13 cellular contexts compared by ENCODE assay signal in genomic region chr7:19928247-19928646, GRCh38.
DNase-seq lines count a peak whose midpoint lies in the region; ATAC-seq, FAIRE-seq and TF ChIP-seq lines count a peak whose summit lies in the region.
"Had no signal": no experiment of that assay in that cellular context is flagged by ENCODE, and none has a peak within 500 bp of the region (broad histone marks: within the 10 kb centered on the region; RNA-seq: fewer than 3 reads in every experiment).

No MANE protein-coding gene starts in this region.

- DNase-seq in endothelial cell of umbilical vein (ENCODE audit: low read depth, low spot score) (no peak), DMS153 (lab: John Stamatoyannopoulos, UW) (no peak), omental fat pad (ENCODE audit: low spot score) (no peak), foreskin keratinocyte (no peak), CD14-positive monocyte (ENCODE audit: low spot score) (no peak)
- DNase-seq: DMS79, foreskin fibroblast, T1000 had no signal

- no peaks in the 10 kb centered on the region for H3K36me3 ChIP-seq in endothelial cell of umbilical vein (ENCODE audit: control insufficient read depth in 2 of 2, extremely low read depth in 1 of 2, insufficient read depth in 2 of 2, low read length in 2 of 2)
- H3K36me3 ChIP-seq: HAP-1 had no signal

- peaks cover 0 to 14% (median 8%) of the 10 kb centered on the region in 7 donors for H3K9me3 Mint-ChIP-seq in CD14-positive monocyte

- H3K27me3 Mint-ChIP-seq in CD14-positive monocyte (ENCODE audit: low read depth in 3 of 3), result no peaks in the 10 kb centered on the region
- H3K27me3 Mint-ChIP-seq: progenitor cell of endocrine pancreas had no signal

- peak; percentile 83 for ATAC-seq in GM18861 (IDR thresholded peaks at IDR 0.05; ENCODE audit: unreplicated experiment)
- ATAC-seq in GM21528 (IDR thresholded peaks at IDR 0.05; ENCODE audit: low FRiP score, unreplicated experiment), result peak; percentile 90
- peak; percentile 91 for ATAC-seq in HG03095 (IDR thresholded peaks at IDR 0.05; ENCODE audit: unreplicated experiment)
- no peak for ATAC-seq in omental fat pad (ENCODE audit: low FRiP score)
- ATAC-seq in foreskin keratinocyte, result no peak

- intact Hi-C loops in endothelial cell of umbilical vein (cut with micrococcal nuclease) (no loop called here), CD14-positive monocyte (cut with micrococcal nuclease) (no loop called here)

- H3K4me1 ChIP-seq in endothelial cell of umbilical vein (ENCODE audit: control insufficient read depth, extremely low read depth, insufficient read depth, low read length) (no peaks in the 10 kb centered on the region), foreskin keratinocyte (no peaks in the 10 kb centered on the region)
- H3K4me1 ChIP-seq: HAP-1 had no signal

- no peak overlapping the region for H3K27ac Mint-ChIP-seq in CD14-positive monocyte
- H3K27ac Mint-ChIP-seq: progenitor cell of endocrine pancreas had no signal

- H3K4me1 Mint-ChIP-seq in CD14-positive monocyte, result no peaks in the 10 kb centered on the region

- no peak for FAIRE-seq in endothelial cell of umbilical vein (lab: Jason Lieb, UNC)

- TF ChIP-seq CTCF in endothelial cell of umbilical vein (IDR thresholded peaks at IDR 0.05; ENCODE audit: extremely low read depth in 1 of 2, insufficient read depth in 1 of 2, low read depth in 1 of 2, low read length in 2 of 2) (no peak), omental fat pad (IDR thresholded peaks at IDR 0.05) (no peak), foreskin keratinocyte (conservative IDR thresholded peaks at IDR 0.05) (no peak), CD14-positive monocyte (IDR thresholded peaks at IDR 0.05) (no peak)

- H3K27ac ChIP-seq in endothelial cell of umbilical vein (ENCODE audit: insufficient read depth, low read depth, low read length) (no peak overlapping the region), foreskin keratinocyte (no peak overlapping the region)

- BruUV-seq in endothelial cell of umbilical vein (replicated peaks; lab: Mats Ljungman, UMichigan), result no TSS peak

- H3K9ac ChIP-seq in endothelial cell of umbilical vein (replicated peaks; ENCODE audit: extremely low read depth, insufficient read depth, low read length), result no peak overlapping the region

- no peak overlapping the region for H3K4me2 ChIP-seq in endothelial cell of umbilical vein (ENCODE audit: insufficient read depth, low read length)

- POLR2A ChIA-PET in endothelial cell of umbilical vein (lab: Charles Lee), result no interaction called here

- dilution Hi-C loops in endothelial cell of umbilical vein (cut with MboI; ENCODE audit: extremely low pct_ligation_motif_present, low sequenced_read_pairs), result no loop called here

- H2AFZ ChIP-seq in endothelial cell of umbilical vein (ENCODE audit: low read depth, low read length), result peak overlapping the region; percentile 18

- no peaks in the 10 kb centered on the region for H3K9me1 ChIP-seq in endothelial cell of umbilical vein (replicated peaks; ENCODE audit: control insufficient read depth, extremely low read depth, insufficient read depth, low read length)

- H3K79me2 ChIP-seq in endothelial cell of umbilical vein (ENCODE audit: control insufficient read depth, insufficient read depth, low read length), result no peaks in the 10 kb centered on the region

- no peak overlapping the region for H3K4me3 ChIP-seq in endothelial cell of umbilical vein (replicated peaks in 1 of 3; ENCODE audit: insufficient read depth in 1 of 3, low read depth in 1 of 3, low read length in 3 of 3)
- H3K4me3 ChIP-seq: HAP-1 had no signal

- no peak overlapping the region for H3K4me3 Mint-ChIP-seq in CD14-positive monocyte

- CTCF ChIA-PET in endothelial cell of umbilical vein (lab: Charles Lee), result interaction anchor here (1.2 to 1.8 kb wide), 3 partner anchors 9 to 33 kb away, joined by 3 to 5 read pairs (median 4); no protein-coding TSS in a partner anchor

- TF ChIP-seq POLR2A in endothelial cell of umbilical vein (IDR thresholded peaks at IDR 0.05; ENCODE audit: low read depth, low read length), result no peak

- no peaks in the 10 kb centered on the region for H3K9me3 ChIP-seq in endothelial cell of umbilical vein (replicated peaks; ENCODE audit: control insufficient read depth, insufficient read depth, low read length)
- H3K9me3 ChIP-seq: HAP-1 had no signal

- H3K27me3 ChIP-seq in endothelial cell of umbilical vein (ENCODE audit: control insufficient read depth in 2 of 2, insufficient read depth in 2 of 2, low read length in 2 of 2) (no peaks in the 10 kb centered on the region), foreskin keratinocyte (no peaks in the 10 kb centered on the region)

- no peaks in the 10 kb centered on the region for H3K36me3 Mint-ChIP-seq in CD14-positive monocyte

- H4K20me1 ChIP-seq in endothelial cell of umbilical vein (replicated peaks; ENCODE audit: control insufficient read depth, extremely low read depth, insufficient read depth, low read length), result no peaks in the 10 kb centered on the region

TF ChIP-seq in endothelial cell of umbilical vein, 7 proteins besides CTCF, POLR2A, EP300 and RAD21:
- TF ChIP-seq MAX (IDR thresholded peaks at IDR 0.05; ENCODE audit: insufficient read depth, insufficient read length) (no peak), POLR2AphosphoS5 (IDR thresholded peaks at IDR 0.05; ENCODE audit: insufficient read depth, low read depth, low read length) (no peak), FOS (IDR thresholded peaks at IDR 0.05; ENCODE audit: borderline replicate concordance, insufficient read depth, low read length) (no peak), MYC (IDR thresholded peaks at IDR 0.05; ENCODE audit: low read depth, low read length) (no peak), EZH2 (IDR thresholded peaks at IDR 0.05; ENCODE audit: borderline replicate concordance, low read depth, low read length, severe bottlenecking) (no peak), JUN (IDR thresholded peaks at IDR 0.05; ENCODE audit: borderline replicate concordance, insufficient read depth, insufficient read length, low read depth) (no peak), GATA2 (IDR thresholded peaks at IDR 0.05; ENCODE audit: insufficient read depth, insufficient read length, low read depth, low read length) (no peak)

Comparison
In these comparisons a context has a peak if more than half of its experiments do, and no peak if none do; other contexts are left out.
1. ATAC-seq: peak in GM18861 (single experiment), GM21528 (single experiment) and HG03095 (single experiment); none in omental fat pad (single experiment) and foreskin keratinocyte (single experiment).